In the genomic region with DNA sequence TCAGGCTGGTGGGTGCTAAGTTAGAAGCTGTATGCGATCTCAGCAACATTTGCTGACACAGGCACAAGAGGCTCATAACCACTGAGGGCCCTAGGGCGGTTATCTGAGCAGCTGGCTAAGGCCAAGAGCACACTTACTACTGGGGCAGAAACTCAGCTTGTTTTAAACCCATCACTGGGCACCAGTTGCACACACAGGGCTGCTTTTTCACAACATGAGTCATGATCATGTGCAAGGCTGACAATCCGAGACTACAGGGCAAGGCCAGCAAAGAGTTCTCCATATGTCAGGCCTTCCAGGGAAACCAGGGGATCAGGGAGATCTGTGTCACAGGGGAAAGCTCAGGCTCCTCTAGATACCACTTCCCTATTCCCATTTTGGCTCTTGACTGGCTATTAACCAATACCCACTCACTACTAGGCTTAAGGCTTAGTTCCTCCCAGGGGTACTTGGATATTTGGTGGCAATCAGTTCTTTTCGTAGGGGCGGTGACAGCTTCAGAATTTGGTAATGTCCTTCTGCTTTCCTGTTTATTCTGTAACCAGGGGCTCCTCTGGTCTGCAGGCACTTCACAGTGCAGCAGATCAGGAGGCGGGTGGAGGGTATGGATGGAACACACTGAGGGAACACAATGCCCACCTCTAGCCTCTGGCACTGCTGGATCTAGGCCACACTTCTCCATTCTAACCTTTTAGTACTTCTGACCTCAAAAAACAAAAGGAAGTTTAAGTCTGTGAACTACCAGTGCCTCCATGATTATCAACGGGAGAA, we compare ENCODE assay signal across 2 cellular contexts.
A peak's percentile ranks its signal among the peaks of the same experiment; 100 is the strongest.
TF ChIP-seq lines count a peak whose summit lies in the region.

No MANE protein-coding gene starts in this region.

TF ChIP-seq in HepG2, 621 proteins besides CTCF, POLR2A, EP300 and RAD21:
- TF ChIP-seq MAFF (IDR thresholded peaks at IDR 0.05; ENCODE audit: low read depth, low read length) = 0 out of 2 replicates have a peak, but pooled peaks have one; percentile 8
- no peak for TF ChIP-seq MTA3 (CRISPR knock-in tag; IDR thresholded peaks at IDR 0.05)
- peak in 1 of 2 experiments; percentile 64; a peak in 2 of 4 replicates for TF ChIP-seq MAFK (conservative IDR thresholded peaks at IDR 0.05 in 1 of 2, IDR thresholded peaks at IDR 0.05 in 1 of 2; ENCODE audit: low read length in 2 of 2)
- TF ChIP-seq FOSL2 (CRISPR knock-in tag; IDR thresholded peaks at IDR 0.05) = peak; percentile 22; the same call in 1 of the 2 replicates

TF ChIP-seq in WTC11, 78 proteins besides CTCF, POLR2A, EP300 and RAD21:
- TF ChIP-seq MLX (CRISPR knock-in tag; IDR thresholded peaks at IDR 0.05) (no peak), ZNF219 (CRISPR knock-in tag; IDR thresholded peaks at IDR 0.05; ENCODE audit: borderline replicate concordance) (no peak)
